Comparison of ENCODE assay signal across 8 cellular contexts in the genomic region with DNA sequence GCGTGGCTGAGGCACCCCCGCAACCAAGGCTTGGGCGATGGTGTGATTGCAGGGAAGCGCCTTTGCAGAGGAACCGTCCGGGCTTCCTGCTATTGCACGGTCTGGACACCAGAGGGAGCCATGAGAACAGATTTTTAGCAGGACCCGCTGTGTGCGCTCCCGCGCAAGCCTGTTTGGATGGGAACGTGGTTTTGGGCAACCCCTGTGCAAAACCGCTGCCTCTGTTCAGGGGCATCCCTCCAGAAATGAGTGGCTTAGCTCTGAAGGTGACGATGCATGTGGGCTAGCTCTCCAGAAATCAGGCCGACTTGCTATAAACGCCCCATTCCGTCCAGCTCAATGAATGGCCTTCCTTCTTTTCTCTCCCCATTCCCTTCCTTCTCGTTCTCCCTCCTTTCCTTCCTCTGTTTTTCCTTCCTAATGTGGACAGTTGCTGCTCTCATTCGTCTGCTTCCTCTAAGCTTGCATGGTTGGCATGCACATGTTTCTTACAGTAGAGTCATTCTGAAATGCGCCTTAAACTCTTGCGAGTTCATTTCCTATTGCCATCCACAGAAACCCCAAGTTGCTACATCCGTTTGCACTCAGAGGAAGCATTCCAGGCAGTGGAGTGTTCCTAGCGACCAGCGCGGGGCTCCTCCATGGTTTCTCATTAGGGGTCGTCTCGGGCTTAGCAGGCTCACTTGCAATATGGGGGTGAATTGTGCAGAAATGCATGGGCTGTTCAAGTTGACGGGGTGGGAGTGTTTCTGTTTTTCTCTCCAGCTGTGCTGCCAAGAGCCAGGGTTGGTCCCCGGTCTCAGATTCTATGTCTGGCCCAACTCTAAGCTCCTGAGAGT.
DNase-seq lines count a peak whose midpoint lies in the region; ATAC-seq and TF ChIP-seq lines count a peak whose summit lies in the region.

No MANE protein-coding gene starts in this region.

- no peaks in the 10 kb centered on the region for H3K9me3 ChIP-seq in gastroesophageal sphincter

- peaks cover 0 to 12% (median 3%) of the 10 kb centered on the region in 3 donors for H3K4me1 ChIP-seq in gastroesophageal sphincter

- no peak for TF ChIP-seq POLR2A in gastroesophageal sphincter (IDR thresholded peaks at IDR 0.05)

- no peaks in the 10 kb centered on the region for H3K36me3 ChIP-seq in gastroesophageal sphincter

- H3K27ac ChIP-seq in gastroesophageal sphincter, result no peak overlapping the region

- ATAC-seq in GM18868 (IDR thresholded peaks at IDR 0.05; ENCODE audit: unreplicated experiment), result peak; percentile 76
- ATAC-seq in gastroesophageal sphincter, result peak; percentile 68
- ATAC-seq in omental fat pad (ENCODE audit: low FRiP score), result peak; percentile 51

- TF ChIP-seq EP300 in gastroesophageal sphincter (IDR thresholded peaks at IDR 0.05), result no peak

- H3K27me3 ChIP-seq in gastroesophageal sphincter, result peaks cover 32% of the 10 kb centered on the region

- TF ChIP-seq CTCF in gastroesophageal sphincter (IDR thresholded peaks at IDR 0.05) (peak; percentile 75 to 95 (median 80)), omental fat pad (IDR thresholded peaks at IDR 0.05) (peak in 1 of 3 donors; percentile 51)

- DNase-seq in AG08395 (ENCODE audit: low spot score), result peak; percentile 68
- DNase-seq in HPDE6-E6E7 (ENCODE audit: extremely low spot score), result peak; percentile 40
- peak; percentile 41 for DNase-seq in RPMI7951 (ENCODE audit: low read depth)
- DNase-seq in activated effector memory CD4-positive, alpha-beta T cell treated with anti-CD3 and anti-CD28 coated beads, Interleukin-2, amount 50 U/mL, for 16 hours, result peak; percentile 81
- DNase-seq in omental fat pad (ENCODE audit: low spot score), result peak; percentile 44
- DNase-seq in superior temporal gyrus (ENCODE audit: extremely low spot score), result peak; percentile 88

- H3K4me3 ChIP-seq in gastroesophageal sphincter, result peak overlapping the region in 1 of 2 donors; percentile 24

- 7% methylated on average over 11 of the region's 29 CpGs; no CpG with 5 or more reads in 1 of the 2 donors for WGBS in gastroesophageal sphincter (ENCODE audit: low coverage in 1 of 2), 2 donors
